ENCODE assay signal across 15 cellular contexts in the genomic region with DNA sequence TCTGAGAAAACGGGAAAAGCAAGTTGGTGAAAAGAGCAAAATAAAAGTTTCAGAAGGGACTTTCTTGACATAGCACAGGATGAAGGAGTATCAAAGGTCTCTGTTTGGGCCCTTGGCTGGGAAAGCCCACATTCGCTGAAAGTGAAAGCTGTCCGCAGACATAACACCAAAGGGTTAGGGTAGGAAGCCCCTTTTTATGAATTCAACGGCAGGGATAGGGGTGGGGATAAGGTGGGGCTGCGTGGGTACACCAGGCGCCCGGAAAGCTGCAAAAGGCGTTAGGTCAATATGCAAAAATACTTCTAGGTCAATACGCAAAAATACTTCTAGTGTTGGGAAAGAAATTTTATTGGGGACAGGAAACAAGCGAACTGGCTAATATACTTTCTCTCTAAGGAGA.
DNase-seq lines count a peak whose midpoint lies in the region; ATAC-seq and TF ChIP-seq lines count a peak whose summit lies in the region.
"Had no signal": no experiment of that assay in that cellular context is flagged by ENCODE, and none has a peak within 500 bp of the region (broad histone marks: within the 10 kb centered on the region; RNA-seq: fewer than 3 reads in every experiment).

No MANE protein-coding gene starts in this region.

- no peaks in the 10 kb centered on the region for H3K36me3 ChIP-seq in neural progenitor cell
- H3K36me3 ChIP-seq: neutrophil, uterus had no signal

- TF ChIP-seq CTCF in neural progenitor cell (IDR thresholded peaks at IDR 0.05), result no peak

- H2AFZ ChIP-seq in neural progenitor cell (replicated peaks), result peak overlapping the region; percentile 100

- H3K4me3 ChIP-seq in neural progenitor cell, result peak overlapping the region; percentile 36
- H3K4me3 ChIP-seq: uterus had no signal

- DNase-seq in neural progenitor cell (ENCODE audit: low spot score) (no peak), activated gamma-delta T cell treated with Interleukin-2 at 50 U/mL for 16 hours (no peak), MV-4-11 (lab: John Stamatoyannopoulos, UW) (no peak)
- DNase-seq: activated CD4-positive, alpha-beta T cell treated with anti-CD3 and anti-CD28 coated beads for 1 hour; activated naive CD4-positive, alpha-beta T cell treated with anti-CD3 and anti-CD28 coated beads, Interleukin-2, amount 50 U/mL, for 16 hours; C1 segment of cervical spinal cord; effector CD4-positive, alpha-beta T cell; NCI-H2171; stimulated activated CD4-positive, alpha-beta T cell treated with anti-CD3 and anti-CD28 coated beads, Interleukin-4, amount 100 ng/mL, for 4 hours; uterus had no signal

- H3K9me3 Mint-ChIP-seq in IgD-negative memory B cell, result no peaks in the 10 kb centered on the region
- H3K9me3 Mint-ChIP-seq in dendritic cell treated with granulocyte-macrophage colony-stimulating factor and Interleukin-4, amounts not matched to agents 40 ng/mL and 50 ng/mL, for 4 days, result peaks cover 6% of the 10 kb centered on the region
- H3K9me3 Mint-ChIP-seq in neural progenitor cell, result peaks cover 6% of the 10 kb centered on the region

- peaks cover 18% of the 10 kb centered on the region for H3K27me3 ChIP-seq in neural progenitor cell

- no peaks in the 10 kb centered on the region for H4K20me1 ChIP-seq in neural progenitor cell (ENCODE audit: low read depth)

- peaks cover 26 to 31% (median 27%) of the 10 kb centered on the region in 3 donors for H3K4me1 Mint-ChIP-seq in IgD-negative memory B cell
- peaks cover 47% of the 10 kb centered on the region for H3K4me1 Mint-ChIP-seq in dendritic cell treated with granulocyte-macrophage colony-stimulating factor and Interleukin-4, amounts not matched to agents 40 ng/mL and 50 ng/mL, for 4 days (ENCODE audit: low read depth)
- H3K4me1 Mint-ChIP-seq in neural progenitor cell, result peaks cover 5% of the 10 kb centered on the region

- H3K4me1 ChIP-seq in neural progenitor cell, result peaks cover under 1% of the 10 kb centered on the region
- H3K4me1 ChIP-seq: uterus had no signal

- H3K27me3 Mint-ChIP-seq in IgD-negative memory B cell (peaks cover 10% of the 10 kb centered on the region), neural progenitor cell (ENCODE audit: insufficient read depth, low read depth) (peaks cover 5% of the 10 kb centered on the region)
- no peaks in the 10 kb centered on the region for H3K27me3 Mint-ChIP-seq in dendritic cell treated with granulocyte-macrophage colony-stimulating factor and Interleukin-4, amounts not matched to agents 40 ng/mL and 50 ng/mL, for 4 days

- H3K9ac ChIP-seq in neural progenitor cell, result no peak overlapping the region

- intact Hi-C loops in dendritic cell treated with granulocyte-macrophage colony-stimulating factor and Interleukin-4, amounts not matched to agents 40 ng/mL and 50 ng/mL, for 4 days (cut with micrococcal nuclease), result no loop called here

- H3K27ac Mint-ChIP-seq in IgD-negative memory B cell, result peak overlapping the region; percentile 6 to 85 (median 64)
- H3K27ac Mint-ChIP-seq in dendritic cell treated with granulocyte-macrophage colony-stimulating factor and Interleukin-4, amounts not matched to agents 40 ng/mL and 50 ng/mL, for 4 days, result peak overlapping the region; percentile 32
- H3K27ac Mint-ChIP-seq in neural progenitor cell, result no peak overlapping the region

- ATAC-seq in GM19463 (IDR thresholded peaks at IDR 0.05; ENCODE audit: unreplicated experiment) (peak; percentile 38), HG03521 (IDR thresholded peaks at IDR 0.05; ENCODE audit: unreplicated experiment) (no peak)

- H3K36me3 Mint-ChIP-seq in IgD-negative memory B cell (peaks cover 2% of the 10 kb centered on the region), neural progenitor cell (no peaks in the 10 kb centered on the region)
- no peaks in the 10 kb centered on the region for H3K36me3 Mint-ChIP-seq in dendritic cell treated with granulocyte-macrophage colony-stimulating factor and Interleukin-4, amounts not matched to agents 40 ng/mL and 50 ng/mL, for 4 days (ENCODE audit: low read depth)

- no peaks in the 10 kb centered on the region for H3K79me2 ChIP-seq in neural progenitor cell (ENCODE audit: low read depth)

- no peaks in the 10 kb centered on the region for H3K9me3 ChIP-seq in neural progenitor cell (ENCODE audit: low read depth)
- H3K9me3 ChIP-seq: neutrophil, uterus had no signal

- peaks cover 10% of the 10 kb centered on the region for H3F3A ChIP-seq in neural progenitor cell (ENCODE audit: low read depth)

- H3K27ac ChIP-seq in neural progenitor cell, result no peak overlapping the region
- H3K27ac ChIP-seq: neutrophil, uterus had no signal

- H3K4me3 Mint-ChIP-seq in IgD-negative memory B cell (peak overlapping the region in 2 of 4 donors; percentile 31 to 59), neural progenitor cell (no peak overlapping the region)
- H3K4me3 Mint-ChIP-seq in dendritic cell treated with granulocyte-macrophage colony-stimulating factor and Interleukin-4, amounts not matched to agents 40 ng/mL and 50 ng/mL, for 4 days, result no peak overlapping the region

- peak overlapping the region; percentile 63 for H3K4me2 ChIP-seq in neural progenitor cell
